1 cellular context compared by ENCODE assay signal in the genomic region with DNA sequence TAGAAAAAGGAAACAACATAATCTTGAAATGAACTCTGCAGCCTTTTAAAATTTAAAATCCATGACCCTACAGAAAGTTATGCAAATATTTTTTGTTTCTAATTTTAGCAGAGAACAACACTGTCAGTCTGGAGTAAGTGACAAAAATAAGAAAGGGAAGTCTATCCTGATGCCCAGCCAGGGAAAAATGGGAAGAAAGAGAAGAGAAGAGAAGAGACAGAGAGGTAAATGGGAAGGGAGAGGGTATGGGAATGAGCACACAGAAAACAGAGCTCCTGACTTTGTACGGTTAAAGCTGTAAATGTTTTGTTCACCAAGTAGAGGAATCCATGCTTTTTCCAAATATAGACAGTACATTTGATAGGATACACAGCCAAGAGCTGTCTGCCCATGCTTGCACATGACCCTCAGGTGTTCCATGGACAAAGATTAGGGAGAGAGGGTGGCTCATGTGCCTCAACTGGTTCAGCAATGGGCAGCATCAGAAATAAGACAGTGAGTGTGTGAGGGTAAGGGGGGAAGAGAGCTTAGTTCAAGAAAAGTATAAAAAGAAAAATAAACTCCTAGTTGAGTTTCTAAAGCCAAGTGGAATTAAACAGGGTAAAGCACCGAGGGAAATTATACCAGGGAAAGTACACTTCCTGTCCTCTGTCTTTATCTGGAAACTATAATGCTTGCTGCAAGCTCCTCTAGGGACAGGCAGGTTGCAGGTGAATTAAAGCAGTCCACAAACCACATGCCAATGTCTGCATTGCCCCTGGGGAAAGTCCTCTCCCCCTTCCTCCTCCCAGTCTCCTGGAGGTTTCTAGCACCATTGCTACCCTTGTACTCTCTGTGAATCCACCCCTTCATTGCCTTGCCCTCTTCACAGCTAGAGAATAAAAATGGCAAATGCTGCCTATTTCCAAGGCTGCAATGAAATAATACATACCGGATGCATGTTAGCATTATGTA.
TF ChIP-seq lines count a peak whose summit lies in the region.

No MANE protein-coding gene starts in this region.

TF ChIP-seq in GM23338, 12 proteins besides CTCF, POLR2A, EP300 and RAD21 (continued from another document):
- TF ChIP-seq, protein P1, sequence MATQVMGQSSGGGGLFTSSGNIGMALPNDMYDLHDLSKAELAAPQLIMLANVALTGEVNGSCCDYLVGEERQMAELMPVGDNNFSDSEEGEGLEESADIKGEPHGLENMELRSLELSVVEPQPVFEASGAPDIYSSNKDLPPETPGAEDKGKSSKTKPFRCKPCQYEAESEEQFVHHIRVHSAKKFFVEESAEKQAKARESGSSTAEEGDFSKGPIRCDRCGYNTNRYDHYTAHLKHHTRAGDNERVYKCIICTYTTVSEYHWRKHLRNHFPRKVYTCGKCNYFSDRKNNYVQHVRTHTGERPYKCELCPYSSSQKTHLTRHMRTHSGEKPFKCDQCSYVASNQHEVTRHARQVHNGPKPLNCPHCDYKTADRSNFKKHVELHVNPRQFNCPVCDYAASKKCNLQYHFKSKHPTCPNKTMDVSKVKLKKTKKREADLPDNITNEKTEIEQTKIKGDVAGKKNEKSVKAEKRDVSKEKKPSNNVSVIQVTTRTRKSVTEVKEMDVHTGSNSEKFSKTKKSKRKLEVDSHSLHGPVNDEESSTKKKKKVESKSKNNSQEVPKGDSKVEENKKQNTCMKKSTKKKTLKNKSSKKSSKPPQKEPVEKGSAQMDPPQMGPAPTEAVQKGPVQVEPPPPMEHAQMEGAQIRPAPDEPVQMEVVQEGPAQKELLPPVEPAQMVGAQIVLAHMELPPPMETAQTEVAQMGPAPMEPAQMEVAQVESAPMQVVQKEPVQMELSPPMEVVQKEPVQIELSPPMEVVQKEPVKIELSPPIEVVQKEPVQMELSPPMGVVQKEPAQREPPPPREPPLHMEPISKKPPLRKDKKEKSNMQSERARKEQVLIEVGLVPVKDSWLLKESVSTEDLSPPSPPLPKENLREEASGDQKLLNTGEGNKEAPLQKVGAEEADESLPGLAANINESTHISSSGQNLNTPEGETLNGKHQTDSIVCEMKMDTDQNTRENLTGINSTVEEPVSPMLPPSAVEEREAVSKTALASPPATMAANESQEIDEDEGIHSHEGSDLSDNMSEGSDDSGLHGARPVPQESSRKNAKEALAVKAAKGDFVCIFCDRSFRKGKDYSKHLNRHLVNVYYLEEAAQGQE (IDR thresholded peaks at IDR 0.05; ENCODE audit: unreplicated experiment), result no peak
- no peak for TF ChIP-seq NANOG (IDR thresholded peaks at IDR 0.05; ENCODE audit: borderline replicate concordance)
- no peak for TF ChIP-seq ZNF331 (CRISPR knock-in tag; IDR thresholded peaks at IDR 0.05; ENCODE audit: low read depth)
- no peak for TF ChIP-seq POLR2AphosphoS5 (IDR thresholded peaks at IDR 0.05; ENCODE audit: low read depth)
TF ChIP-seq in GM23338: peak in this region for 0.
